Comparison of ENCODE assay signal across 23 cellular contexts in the genomic region with DNA sequence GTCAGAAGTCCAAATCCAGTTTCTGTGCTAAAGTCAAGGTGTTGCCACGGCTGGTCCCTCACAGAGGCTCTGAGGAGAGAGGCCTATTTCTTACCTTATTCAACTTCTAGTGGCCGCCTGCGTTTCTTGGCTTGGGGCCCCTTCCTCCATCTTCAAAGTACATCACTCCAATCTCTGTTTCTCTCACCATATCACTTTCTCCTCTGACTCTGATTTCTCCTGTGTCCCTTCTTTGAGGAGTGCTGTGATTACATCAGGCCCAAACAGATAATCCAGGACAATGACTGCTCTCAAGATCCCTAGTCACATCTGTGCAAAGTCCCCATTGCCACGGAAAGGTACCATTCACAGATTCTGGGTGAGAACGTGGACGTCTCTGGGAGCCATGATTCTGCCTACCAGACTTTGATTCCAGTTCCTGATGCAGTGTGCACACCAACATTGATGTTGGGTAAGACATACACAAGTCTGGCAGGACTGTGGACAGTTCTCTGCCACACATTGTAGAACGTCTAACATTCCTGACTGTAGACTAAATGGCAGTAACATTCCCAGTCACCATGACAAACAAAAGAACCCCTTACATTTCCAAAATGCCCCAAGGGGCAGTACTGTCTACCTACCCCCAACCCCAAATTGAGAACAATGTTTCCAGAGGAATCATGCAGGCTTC. TPM values are rescaled to one million over a fixed set of nuclear protein-coding genes. Genes with fewer than 3 reads are reported as not detected.
DNase-seq lines count a peak whose midpoint lies in the region; ATAC-seq lines count a peak whose summit lies in the region.
"Had no signal": no experiment of that assay in that cellular context is flagged by ENCODE, and none has a peak within 500 bp of the region (broad histone marks: within the 10 kb centered on the region; RNA-seq: fewer than 3 reads in every experiment).

No MANE protein-coding gene starts in this region.

- ATAC-seq in HG03432 (IDR thresholded peaks at IDR 0.05; ENCODE audit: unreplicated experiment) = no peak
- ATAC-seq: GM12878, Panc1 had no signal

- peak overlapping the region; percentile 7 for H3K27ac ChIP-seq in cingulate gyrus (ENCODE audit: low read depth, low read length)
- H3K27ac ChIP-seq in substantia nigra (ENCODE audit: low read depth, low read length, poor library complexity, severe bottlenecking) = peak overlapping the region; percentile 84
- H3K27ac ChIP-seq: SK-N-MC had no signal

- DNase-seq in RPMI7951 (ENCODE audit: low read depth) = peak; percentile 14
- peak; percentile 22 for DNase-seq in myocyte (ENCODE audit: low read depth)
- no peak for DNase-seq in substantia nigra (lab: John Stamatoyannopoulos, UW)
- DNase-seq in activated naive CD4-positive, alpha-beta T cell treated with anti-CD3 and anti-CD28 coated beads, Interleukin-2, amount 50 U/mL, for 16 hours = no peak
- DNase-seq in HPDE6-E6E7 (ENCODE audit: extremely low spot score) = no peak
- no peak for DNase-seq in COLO829 (ENCODE audit: low spot score)
- DNase-seq: C1 segment of cervical spinal cord; Caco-2; CD4-positive, alpha-beta memory T cell; EL; GDM1; GOT3; KG1; MG63; NCI-H2029; NCI-H446 treated with DMSO at 0.1 percent for 48 hours; NCI-H526 treated with DMSO at 0.1 percent for 48 hours; SHP77 treated with DMSO at 0.1 percent for 48 hours had no signal

RNA-seq across cellular contexts. Expression of a gene that starts 43.0 kb away (rescaled TPM):
- 2.5 and 3.8 TPM in 2 replicates for total RNA-seq in RPMI7951 (2014; rRNA removed; shearing (Covaris generic))
- total RNA-seq in myocyte = 1.1 and 2.1 TPM in 2 replicates
- polyA plus RNA-seq in myocyte (2012) = 0.52 TPM

Comparison
In these comparisons a context has a peak if more than half of its experiments do, and no peak if none do; other contexts are left out.
1. DNase-seq: peak in RPMI7951 (single experiment) and myocyte (single experiment); none in substantia nigra (0 of 49), activated naive CD4-positive, alpha-beta T cell treated with anti-CD3 and anti-CD28 coated beads, Interleukin-2, amount 50 U/mL, for 16 hours (single experiment), HPDE6-E6E7 (single experiment) and COLO829 (single experiment).